In genomic region chr5:88785396-88786216, GRCh38 we compare ENCODE assay signal across 9 cellular contexts.
DNase-seq lines count a peak whose midpoint lies in the region; ATAC-seq and TF ChIP-seq lines count a peak whose summit lies in the region.
"Had no signal": no experiment of that assay in that cellular context is flagged by ENCODE, and none has a peak within 500 bp of the region (broad histone marks: within the 10 kb centered on the region; RNA-seq: fewer than 3 reads in every experiment).

No MANE protein-coding gene starts in this region.

- DNase-seq in OCI-M1 (lab: John Stamatoyannopoulos, UW): peak; percentile 54
- peak; percentile 93 for DNase-seq in epithelial cell of esophagus (ENCODE audit: low read depth)
- no peak for DNase-seq in naive thymus-derived CD4-positive, alpha-beta T cell
- DNase-seq in NCI-H2171 (lab: John Stamatoyannopoulos, UW): no peak
- DNase-seq in activated CD4-positive, alpha-beta T cell treated with anti-CD3 and anti-CD28 coated beads, Interleukin-2, amount 10 ng/mL, durations not matched to agents 7 days and 5 days: no peak

- no peak for TF ChIP-seq CTCF in epithelial cell of esophagus (IDR thresholded peaks at IDR 0.05; ENCODE audit: insufficient read depth, low read depth, low read length, missing control alignments)

- peaks cover 0 to 6% (median 5%) of the 10 kb centered on the region in 5 donors for H3K27me3 Mint-ChIP-seq in naive thymus-derived CD4-positive, alpha-beta T cell
- H3K27me3 Mint-ChIP-seq in activated CD4-positive, alpha-beta T cell treated with anti-CD3 and anti-CD28 coated beads, Interleukin-2, amount 10 ng/mL, durations not matched to agents 7 days and 5 days: peaks cover 16% of the 10 kb centered on the region

- ATAC-seq in GM18861 (IDR thresholded peaks at IDR 0.05; ENCODE audit: unreplicated experiment): peak; percentile 44
- peak; percentile 64 for ATAC-seq in HG03135 (IDR thresholded peaks at IDR 0.05; ENCODE audit: unreplicated experiment)
- peak; percentile 55 for ATAC-seq in naive thymus-derived CD4-positive, alpha-beta T cell

- peak overlapping the region; percentile 99 for H3K27ac ChIP-seq in ACC112 (ENCODE audit: low read depth, low read length)
- H3K27ac ChIP-seq in naive thymus-derived CD4-positive, alpha-beta T cell (ENCODE audit: low read depth, low read length): no peak overlapping the region
- H3K27ac ChIP-seq: neutrophil had no signal

- intact Hi-C loops in naive thymus-derived CD4-positive, alpha-beta T cell (cut with micrococcal nuclease): no loop called here

- CTCF ChIA-PET in naive thymus-derived CD4-positive, alpha-beta T cell (lab: Charles Lee): no interaction called here
- CTCF ChIA-PET in activated CD4-positive, alpha-beta T cell treated with anti-CD3 and anti-CD28 coated beads, Interleukin-2, amount 10 ng/mL, durations not matched to agents 7 days and 5 days (lab: Charles Lee): interaction anchor here (0.5 kb wide), 1 partner anchor 1765 kb away, joined by 3 read pairs; no protein-coding TSS in a partner anchor

- no peaks in the 10 kb centered on the region for H3K36me3 Mint-ChIP-seq in naive thymus-derived CD4-positive, alpha-beta T cell
- no peaks in the 10 kb centered on the region for H3K36me3 Mint-ChIP-seq in activated CD4-positive, alpha-beta T cell treated with anti-CD3 and anti-CD28 coated beads, Interleukin-2, amount 10 ng/mL, durations not matched to agents 7 days and 5 days (ENCODE audit: low read depth)

- no peaks in the 10 kb centered on the region for H3K9me3 ChIP-seq in naive thymus-derived CD4-positive, alpha-beta T cell (ENCODE audit: control insufficient read depth in 2 of 3, low read length in 3 of 3)
- H3K9me3 ChIP-seq: neutrophil had no signal

- no peaks in the 10 kb centered on the region for H3K27me3 ChIP-seq in ACC112 (ENCODE audit: insufficient read depth, low read length)
- H3K27me3 ChIP-seq in naive thymus-derived CD4-positive, alpha-beta T cell (ENCODE audit: control insufficient read depth in 2 of 2, insufficient read depth in 2 of 2, low read length in 2 of 2): no peaks in the 10 kb centered on the region
- H3K27me3 ChIP-seq: neutrophil had no signal

- peaks cover 0 to 2% (median 0%) of the 10 kb centered on the region in 11 donors for H3K9me3 Mint-ChIP-seq in naive thymus-derived CD4-positive, alpha-beta T cell
- no peaks in the 10 kb centered on the region for H3K9me3 Mint-ChIP-seq in activated CD4-positive, alpha-beta T cell treated with anti-CD3 and anti-CD28 coated beads, Interleukin-2, amount 10 ng/mL, durations not matched to agents 7 days and 5 days

- no peaks in the 10 kb centered on the region for H3K79me2 ChIP-seq in ACC112 (ENCODE audit: control insufficient read depth, insufficient read depth, low read length, unreplicated experiment)

- H3K4me1 Mint-ChIP-seq in naive thymus-derived CD4-positive, alpha-beta T cell: peaks cover 0 to 4% (median 0%) of the 10 kb centered on the region in 7 donors
- no peaks in the 10 kb centered on the region for H3K4me1 Mint-ChIP-seq in activated CD4-positive, alpha-beta T cell treated with anti-CD3 and anti-CD28 coated beads, Interleukin-2, amount 10 ng/mL, durations not matched to agents 7 days and 5 days

- H3K36me3 ChIP-seq in ACC112 (ENCODE audit: insufficient read depth, low read length): no peaks in the 10 kb centered on the region
- H3K36me3 ChIP-seq in naive thymus-derived CD4-positive, alpha-beta T cell (ENCODE audit: control insufficient read depth in 2 of 3, insufficient read depth in 3 of 3, low read length in 3 of 3): no peaks in the 10 kb centered on the region
- H3K36me3 ChIP-seq: neutrophil had no signal

- no peak overlapping the region for H3K4me3 Mint-ChIP-seq in naive thymus-derived CD4-positive, alpha-beta T cell
- H3K4me3 Mint-ChIP-seq in activated CD4-positive, alpha-beta T cell treated with anti-CD3 and anti-CD28 coated beads, Interleukin-2, amount 10 ng/mL, durations not matched to agents 7 days and 5 days: no peak overlapping the region

- H3K4me3 ChIP-seq in ACC112 (ENCODE audit: low read depth, low read length): peak overlapping the region; percentile 65
- H3K4me3 ChIP-seq in epithelial cell of esophagus (ENCODE audit: low read length): no peak overlapping the region
- no peak overlapping the region for H3K4me3 ChIP-seq in naive thymus-derived CD4-positive, alpha-beta T cell (ENCODE audit: low read length)

- H3K27ac Mint-ChIP-seq in naive thymus-derived CD4-positive, alpha-beta T cell: no peak overlapping the region
- no peak overlapping the region for H3K27ac Mint-ChIP-seq in activated CD4-positive, alpha-beta T cell treated with anti-CD3 and anti-CD28 coated beads, Interleukin-2, amount 10 ng/mL, durations not matched to agents 7 days and 5 days

- POLR2A ChIA-PET in naive thymus-derived CD4-positive, alpha-beta T cell (lab: Charles Lee): no interaction called here
- POLR2A ChIA-PET in activated CD4-positive, alpha-beta T cell treated with anti-CD3 and anti-CD28 coated beads, Interleukin-2, amount 10 ng/mL, durations not matched to agents 7 days and 5 days (lab: Charles Lee): no interaction called here

- peaks cover 17% of the 10 kb centered on the region for H3K4me1 ChIP-seq in ACC112 (ENCODE audit: control insufficient read depth, insufficient read depth, low read length, unreplicated experiment)
- H3K4me1 ChIP-seq in naive thymus-derived CD4-positive, alpha-beta T cell (ENCODE audit: control insufficient read depth in 2 of 2, insufficient read depth in 2 of 2, low read length in 2 of 2): no peaks in the 10 kb centered on the region

- peak overlapping the region; percentile 53 for H2AFZ ChIP-seq in ACC112 (ENCODE audit: low read length, unreplicated experiment)

Comparison
In these comparisons a context has a peak if more than half of its experiments do, and no peak if none do; other contexts are left out.
1. DNase-seq: peak in OCI-M1 (single experiment) and epithelial cell of esophagus (single experiment); none in naive thymus-derived CD4-positive, alpha-beta T cell (0 of 9), NCI-H2171 (single experiment) and activated CD4-positive, alpha-beta T cell treated with anti-CD3 and anti-CD28 coated beads, Interleukin-2, amount 10 ng/mL, durations not matched to agents 7 days and 5 days (single experiment).
2. Peak in every context shown above with its lines, with median percentiles within 50 percentile points of each other: ATAC-seq.